In the genomic region with DNA sequence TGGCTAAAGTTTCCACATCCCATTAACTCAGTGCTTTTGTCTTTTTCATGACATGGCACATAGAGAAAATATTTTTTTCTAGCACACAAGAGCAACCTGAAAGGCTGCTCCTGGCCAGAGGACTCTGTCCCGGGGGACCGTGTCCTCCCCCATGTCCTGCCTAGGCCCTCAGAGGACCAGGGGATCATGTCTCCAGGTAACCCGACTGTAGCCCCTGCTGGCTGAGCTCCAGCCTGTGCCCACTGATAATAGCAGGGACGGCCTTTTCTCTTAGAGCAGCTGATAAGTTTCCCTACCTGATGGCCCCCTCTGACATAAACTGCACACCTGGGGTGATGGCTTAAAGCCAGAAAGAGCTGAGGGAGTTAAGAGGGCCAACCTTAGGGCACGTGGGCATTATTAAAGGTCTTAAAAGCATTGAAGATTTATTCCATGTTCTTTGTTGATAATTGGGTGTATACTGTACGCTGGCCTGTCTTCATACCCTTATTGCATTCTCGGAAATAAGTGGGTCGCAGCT, we compare ENCODE assay signal across 25 cellular contexts. TPM values are rescaled to one million over a fixed set of nuclear protein-coding genes. Genes with fewer than 3 reads are reported as not detected.
"Had no signal": no experiment of that assay in that cellular context is flagged by ENCODE, and none has a peak within 500 bp of the region (broad histone marks: within the 10 kb centered on the region; RNA-seq: fewer than 3 reads in every experiment).

No MANE protein-coding gene starts in this region.

- H3K4me3 ChIP-seq: colonic mucosa, dorsolateral prefrontal cortex, esophagus muscularis mucosa, gastrocnemius medialis, upper lobe of right lung had no signal

- ATAC-seq: activated CD4-positive, alpha-beta T cell treated with anti-CD3 and anti-CD28 coated beads for 36 hours; effector memory CD8-positive, alpha-beta T cell; gastrocnemius medialis; left ventricle myocardium superior; natural killer cell; sciatic nerve; stimulated activated memory B cell treated with anti-CD40 and anti-IgM and Interleukin-4, amounts not matched to agents 10 μg/mL and 1 μg/mL and 100 μg/mL, for 72 hours; upper lobe of right lung had no signal

- DNase-seq: activated B cell treated with CpG ODN at 0.5 μM for 24 hours; activated CD4-positive, alpha-beta T cell treated with anti-CD3 and anti-CD28 coated beads for 36 hours; activated CD4-positive, alpha-beta T cell treated with anti-CD3 and anti-CD28 coated beads, Interleukin-2, amount 50 U/mL, for 48 hours; activated naive CD4-positive, alpha-beta T cell treated with Interleukin-2 at 50 U/mL for 16 hours; activated naive CD8-positive, alpha-beta T cell treated with anti-CD3 and anti-CD28 coated beads, Interleukin-2, amount 10 ng/mL, durations not matched to agents 7 days and 5 days; activated T-cell treated with anti-CD3 and anti-CD28 coated beads, Interleukin-2, amount 50 U/mL, for 48 hours; amniotic stem cell; colonic mucosa; dorsolateral prefrontal cortex; effector memory CD8-positive, alpha-beta T cell; gastrocnemius medialis; hippocampal formation; left ventricle myocardium superior; mammary epithelial cell; midbrain; natural killer cell; small intestine; T1000; upper lobe of right lung had no signal

- FAIRE-seq: bronchial epithelial cell, islet of Langerhans, small intestine had no signal

- H3K27me3 ChIP-seq: colonic mucosa, dorsolateral prefrontal cortex, esophagus muscularis mucosa, gastrocnemius medialis, upper lobe of right lung had no signal

- H3K36me3 ChIP-seq: upper lobe of right lung had no signal

- H3K9me3 ChIP-seq: colonic mucosa, esophagus muscularis mucosa, gastrocnemius medialis, upper lobe of right lung had no signal

- H3K27ac ChIP-seq: colonic mucosa, dorsolateral prefrontal cortex, esophagus muscularis mucosa, gastrocnemius medialis, upper lobe of right lung had no signal

- H3K4me1 ChIP-seq: upper lobe of right lung had no signal

RNA-seq across cellular contexts. Expression of gene BSPRY, which starts 21.5 kb away (rescaled TPM):
- total RNA-seq: osteocyte had no signal
